ENCODE assay signal across 9 cellular contexts in genomic region chr3:149512073-149512782, GRCh38. TPM values are rescaled to one million over a fixed set of nuclear protein-coding genes. Genes with fewer than 3 reads are reported as not detected.
DNase-seq lines count a peak whose midpoint lies in the region; ATAC-seq and TF ChIP-seq lines count a peak whose summit lies in the region.
"Had no signal": no experiment of that assay in that cellular context is flagged by ENCODE, and none has a peak within 500 bp of the region (broad histone marks: within the 10 kb centered on the region; RNA-seq: fewer than 3 reads in every experiment).

No MANE protein-coding gene starts in this region.

- H3K4me3 Mint-ChIP-seq in activated naive CD8-positive, alpha-beta T cell treated with anti-CD3 and anti-CD28 coated beads, Interleukin-2, amount 10 ng/mL, durations not matched to agents 7 days and 5 days: peak overlapping the region; percentile 4
- H3K4me3 Mint-ChIP-seq: stimulated activated naive CD8-positive, alpha-beta T cell treated with anti-CD3 and anti-CD28 coated beads, Interleukin-15, Interleukin-2, amounts not matched to agents 100 ng/mL and 50 ng/mL, for 24 hours had no signal

- peak; percentile 68 to 88 for TF ChIP-seq CTCF in right atrium auricular region (IDR thresholded peaks at IDR 0.05)

- no peaks in the 10 kb centered on the region for H3K27me3 ChIP-seq in right atrium auricular region

- no peaks in the 10 kb centered on the region for H3K36me3 Mint-ChIP-seq in activated naive CD8-positive, alpha-beta T cell treated with anti-CD3 and anti-CD28 coated beads, Interleukin-2, amount 10 ng/mL, durations not matched to agents 7 days and 5 days

- ATAC-seq in GM19328 (IDR thresholded peaks at IDR 0.05; ENCODE audit: unreplicated experiment) (peak; percentile 63), HG03354 (IDR thresholded peaks at IDR 0.05; ENCODE audit: poor library complexity, severe bottlenecking, unreplicated experiment) (peak; percentile 87)
- ATAC-seq in activated naive CD8-positive, alpha-beta T cell treated with anti-CD3 and anti-CD28 coated beads, Interleukin-2, amount 10 ng/mL, durations not matched to agents 7 days and 5 days (ENCODE audit: low read depth): no peak

- peaks cover 7% of the 10 kb centered on the region for H3K36me3 ChIP-seq in right atrium auricular region

- no peaks in the 10 kb centered on the region for H3K9me3 Mint-ChIP-seq in activated naive CD8-positive, alpha-beta T cell treated with anti-CD3 and anti-CD28 coated beads, Interleukin-2, amount 10 ng/mL, durations not matched to agents 7 days and 5 days
- H3K9me3 Mint-ChIP-seq: stimulated activated naive CD8-positive, alpha-beta T cell treated with anti-CD3 and anti-CD28 coated beads, Interleukin-15, Interleukin-2, amounts not matched to agents 100 ng/mL and 50 ng/mL, for 24 hours had no signal

- H3K9me3 ChIP-seq in right atrium auricular region: no peaks in the 10 kb centered on the region

- H3K27ac ChIP-seq in right atrium auricular region: no peak overlapping the region

- H3K4me1 ChIP-seq in right atrium auricular region: peaks cover 0 to 12% of the 10 kb centered on the region in 2 donors

- no peak overlapping the region for H3K27ac Mint-ChIP-seq in activated naive CD8-positive, alpha-beta T cell treated with anti-CD3 and anti-CD28 coated beads, Interleukin-2, amount 10 ng/mL, durations not matched to agents 7 days and 5 days
- H3K27ac Mint-ChIP-seq: stimulated activated naive CD8-positive, alpha-beta T cell treated with anti-CD3 and anti-CD28 coated beads, Interleukin-15, Interleukin-2, amounts not matched to agents 100 ng/mL and 50 ng/mL, for 24 hours had no signal

- peaks cover 13% of the 10 kb centered on the region for H3K4me1 Mint-ChIP-seq in activated naive CD8-positive, alpha-beta T cell treated with anti-CD3 and anti-CD28 coated beads, Interleukin-2, amount 10 ng/mL, durations not matched to agents 7 days and 5 days

- peak; percentile 42 for DNase-seq in DMS53 treated with DMSO at 0.1 percent for 48 hours (lab: John Stamatoyannopoulos, UW; ENCODE audit: unreplicated experiment)
- peak; percentile 35 for DNase-seq in NCI-H524 treated with DMSO at 0.1 percent for 48 hours (lab: John Stamatoyannopoulos, UW)
- no peak for DNase-seq in activated naive CD8-positive, alpha-beta T cell treated with anti-CD3 and anti-CD28 coated beads, Interleukin-2, amount 10 ng/mL, durations not matched to agents 7 days and 5 days
- peak; percentile 78 for DNase-seq in right atrium auricular region (ENCODE audit: low spot score)
- peak; percentile 63 for DNase-seq in renal cortical epithelial cell (ENCODE audit: low read depth)
- DNase-seq in mesenteric fat pad (ENCODE audit: low spot score): no peak

- peaks cover 9% of the 10 kb centered on the region for H3K27me3 Mint-ChIP-seq in activated naive CD8-positive, alpha-beta T cell treated with anti-CD3 and anti-CD28 coated beads, Interleukin-2, amount 10 ng/mL, durations not matched to agents 7 days and 5 days

- POLR2A ChIA-PET in activated naive CD8-positive, alpha-beta T cell treated with anti-CD3 and anti-CD28 coated beads, Interleukin-2, amount 10 ng/mL, durations not matched to agents 7 days and 5 days (lab: Charles Lee): interaction anchor here (0.7 kb wide), 1 partner anchor 42 kb away, joined by 4 read pairs; no protein-coding TSS in a partner anchor

- H3K4me3 ChIP-seq in right atrium auricular region: no peak overlapping the region

RNA-seq across cellular contexts. Expression of gene TM4SF4, which starts 37.7 kb away (rescaled TPM):
- not detected for total RNA-seq in activated naive CD8-positive, alpha-beta T cell treated with anti-CD3 and anti-CD28 coated beads, Interleukin-2, amount 10 ng/mL, durations not matched to agents 7 days and 5 days
- total RNA-seq in right atrium auricular region (not detected), renal cortical epithelial cell (0.87 and 1.3 TPM in 2 replicates), mesenteric fat pad (1.7 TPM)

Comparison
In these comparisons a context has a peak if more than half of its experiments do, and no peak if none do; other contexts are left out.
1. DNase-seq: peak in DMS53 treated with DMSO at 0.1 percent for 48 hours (single experiment), NCI-H524 treated with DMSO at 0.1 percent for 48 hours (single experiment), right atrium auricular region (single experiment) and renal cortical epithelial cell (single experiment); none in activated naive CD8-positive, alpha-beta T cell treated with anti-CD3 and anti-CD28 coated beads, Interleukin-2, amount 10 ng/mL, durations not matched to agents 7 days and 5 days (single experiment) and mesenteric fat pad (single experiment).